19 cellular contexts compared by ENCODE assay signal in genomic region chr4:177687117-177687516, GRCh38.
A peak's percentile ranks its signal among the peaks of the same experiment; 100 is the strongest.
DNase-seq lines count a peak whose midpoint lies in the region; ATAC-seq, FAIRE-seq and TF ChIP-seq lines count a peak whose summit lies in the region.
"Had no signal": no experiment of that assay in that cellular context is flagged by ENCODE, and none has a peak within 500 bp of the region (broad histone marks: within the 10 kb centered on the region; RNA-seq: fewer than 3 reads in every experiment).

No MANE protein-coding gene starts in this region.

- TF ChIP-seq EP300 in HepG2 (IDR thresholded peaks at IDR 0.05; ENCODE audit: low read depth in 2 of 2, low read length in 2 of 2) (no peak), HepG2 (CRISPR knock-in tag; IDR thresholded peaks at IDR 0.05; ENCODE audit: borderline replicate concordance) (no peak)

- H3K79me2 ChIP-seq in HepG2 (ENCODE audit: insufficient read depth, low read length), result no peaks in the 10 kb centered on the region

- POLR2A ChIA-PET in HepG2 (lab: Yijun Ruan, JAX), result no interaction called here

- no peak overlapping the region for H2AFZ ChIP-seq in HepG2 (ENCODE audit: low read length)
- H2AFZ ChIP-seq: GM23248 had no signal

- no peak for TF ChIP-seq CTCF in liver (IDR thresholded peaks at IDR 0.05; ENCODE audit: low read depth, low read length, missing input control)
- TF ChIP-seq CTCF in HepG2 (CRISPR knock-in tag; IDR thresholded peaks at IDR 0.05), result no peak
- no peak for TF ChIP-seq CTCF in pancreas (IDR thresholded peaks at IDR 0.05)

- no peak for DNase-seq in HepG2 (ENCODE audit: low spot score)
- no peak for DNase-seq in left colon
- no peak for DNase-seq in pancreas
- DNase-seq in posterior vena cava (ENCODE audit: low spot score), result no peak
- no peak for DNase-seq in iPS-NIHi11 (ENCODE audit: low spot score)
- DNase-seq: AML-193; Caco-2; CD4-positive, alpha-beta T cell; GM23248 had no signal

- no peak overlapping the region for H3K27ac ChIP-seq in liver (ENCODE audit: low read depth in 1 of 2, low read length in 2 of 2)
- H3K27ac ChIP-seq in HepG2 (ENCODE audit: extremely low read length, insufficient read depth, low read length), result no peak overlapping the region
- H3K27ac ChIP-seq in pancreas, result no peak overlapping the region
- H3K27ac ChIP-seq: 22Rv1, A549, C4-2B, GM23248 had no signal

- peaks cover 2 to 8% (median 3%) of the 10 kb centered on the region in 4 donors for H3K4me1 ChIP-seq in liver (ENCODE audit: control insufficient read depth in 4 of 4, insufficient read depth in 4 of 4, low read length in 3 of 4)
- H3K4me1 ChIP-seq in HepG2 (ENCODE audit: insufficient read depth, low read length), result no peaks in the 10 kb centered on the region
- H3K4me1 ChIP-seq in pancreas, result no peaks in the 10 kb centered on the region
- H3K4me1 ChIP-seq: A549, Caco-2, HAP-1 had no signal

- TF ChIP-seq RAD21 in liver (IDR thresholded peaks at IDR 0.05) (peak; percentile 35 to 40), HepG2 (CRISPR knock-in tag; IDR thresholded peaks at IDR 0.05) (no peak)

- no TSS peak for BruUV-seq in HepG2 (replicated peaks; lab: Mats Ljungman, UMichigan)

- in situ Hi-C loops in HepG2 (cut with HindIII; ENCODE audit: extremely low pct_ligation_motif_present, low pct_unique_long_range_greater_than_20kb), result no loop called here

- H3K36me3 ChIP-seq in liver (ENCODE audit: control insufficient read depth in 4 of 4, insufficient read depth in 3 of 4, low read depth in 1 of 4, low read length in 3 of 4) (no peaks in the 10 kb centered on the region), HepG2 (replicated peaks in 1 of 2; ENCODE audit: control insufficient read depth in 1 of 2, insufficient read depth in 2 of 2, low read length in 2 of 2) (no peaks in the 10 kb centered on the region), pancreas (no peaks in the 10 kb centered on the region)
- H3K36me3 ChIP-seq: HAP-1 had no signal

- CTCF ChIA-PET in HepG2 (lab: Yijun Ruan, JAX; ENCODE audit: low intra/inter-chr PET ratio, low total read pairs), result no interaction called here

- H4K20me1 ChIP-seq in HepG2 (ENCODE audit: insufficient read depth, low read length), result no peaks in the 10 kb centered on the region

- ATAC-seq in HepG2, result no peak
- ATAC-seq in left colon, result peak; percentile 100
- ATAC-seq in pancreas, result peak in 1 of 4 donors; percentile 32
- ATAC-seq in GM18505 (IDR thresholded peaks at IDR 0.05; ENCODE audit: unreplicated experiment), result no peak
- ATAC-seq: A549 had no signal

- TF ChIP-seq POLR2A in HepG2 (IDR thresholded peaks at IDR 0.05; ENCODE audit: insufficient read depth in 1 of 2, low read depth in 2 of 2, low read length in 2 of 2), result no peak
- TF ChIP-seq POLR2A in GM18505 (IDR thresholded peaks at IDR 0.05; ENCODE audit: borderline replicate concordance, extremely low read depth, insufficient read depth, insufficient read length), result no peak

- H3K27me3 ChIP-seq in liver (ENCODE audit: control insufficient read depth in 4 of 4, insufficient read depth in 4 of 4, low read length in 3 of 4) (no peaks in the 10 kb centered on the region), HepG2 (ENCODE audit: control insufficient read depth in 1 of 2, insufficient read depth in 2 of 2, low read length in 2 of 2) (no peaks in the 10 kb centered on the region), pancreas (no peaks in the 10 kb centered on the region)

- FAIRE-seq in HepG2 (lab: Jason Lieb, UNC) (no peak), pancreas (lab: Jason Lieb, UNC) (peak; percentile 75)
- FAIRE-seq: A549, D721Med, G401.6, GM12891, GM18507 had no signal

- H3K9ac ChIP-seq in liver (ENCODE audit: low read depth in 1 of 2, low read length in 2 of 2), result no peak overlapping the region
- H3K9ac ChIP-seq in HepG2 (ENCODE audit: insufficient read depth, low read depth, low read length), result no peak overlapping the region
- H3K9ac ChIP-seq: GM23248 had no signal

- no peak overlapping the region for H3K4me2 ChIP-seq in HepG2 (ENCODE audit: low read depth, low read length)
- H3K4me2 ChIP-seq: A549 had no signal

- intact Hi-C loops in HepG2 (cut with micrococcal nuclease; ENCODE audit: unreplicated experiment) (no loop called here), left colon (cut with DNase I, micrococcal nuclease) (no loop called here), pancreas (cut with DNase I) (no loop called here), posterior vena cava (cut with DNase I) (loop anchor here in 1 of 2 donors (10.0 kb wide), 1 partner anchor 572 kb away; no protein-coding TSS in a partner anchor)

- no peak overlapping the region for H3K4me3 ChIP-seq in liver (ENCODE audit: low read depth in 1 of 3, low read length in 3 of 3)
- H3K4me3 ChIP-seq in HepG2 (replicated peaks in 1 of 3; ENCODE audit: insufficient read depth in 1 of 3, low read depth in 2 of 3, low read length in 3 of 3), result no peak overlapping the region
- H3K4me3 ChIP-seq in pancreas, result no peak overlapping the region
- H3K4me3 ChIP-seq: A549, GM23248, HAP-1 had no signal

- H3K9me3 ChIP-seq in liver (ENCODE audit: control insufficient read depth in 4 of 4, low read length in 3 of 4) (no peaks in the 10 kb centered on the region), HepG2 (ENCODE audit: low read length) (no peaks in the 10 kb centered on the region), pancreas (no peaks in the 10 kb centered on the region)
- H3K9me3 ChIP-seq: A549, Caco-2, HAP-1 had no signal

TF ChIP-seq in liver, 16 proteins besides CTCF, POLR2A, EP300 and RAD21 (continues in another document):
- TF ChIP-seq EGR1 (IDR thresholded peaks at IDR 0.05; ENCODE audit: low read depth in 2 of 2) (peak in 1 of 2 donors; percentile 79), FOXA2 (IDR thresholded peaks at IDR 0.05) (peak; percentile 81), SP1 (IDR thresholded peaks at IDR 0.05) (peak; percentile 71), TAF1 (conservative IDR thresholded peaks at IDR 0.05) (no peak), GABPA (IDR thresholded peaks at IDR 0.05 in 1 of 2, conservative IDR thresholded peaks at IDR 0.05 in 1 of 2) (no peak), HNF4A (conservative IDR thresholded peaks at IDR 0.05) (peak; percentile 89 to 91), YY1 (IDR thresholded peaks at IDR 0.05) (peak; percentile 51), RXRA (IDR thresholded peaks at IDR 0.05) (peak; percentile 26 to 63), NR2F2 (IDR thresholded peaks at IDR 0.05) (no peak), HNF4G (IDR thresholded peaks at IDR 0.05) (peak; percentile 68), ATF3 (IDR thresholded peaks at IDR 0.05) (peak; percentile 26), MAX (IDR thresholded peaks at IDR 0.05) (peak; percentile 20), FOXA1 (IDR thresholded peaks at IDR 0.05) (peak; percentile 52)

TF ChIP-seq in HepG2, 621 proteins besides CTCF, POLR2A, EP300 and RAD21 (continues in another document):
- TF ChIP-seq, protein P1, sequence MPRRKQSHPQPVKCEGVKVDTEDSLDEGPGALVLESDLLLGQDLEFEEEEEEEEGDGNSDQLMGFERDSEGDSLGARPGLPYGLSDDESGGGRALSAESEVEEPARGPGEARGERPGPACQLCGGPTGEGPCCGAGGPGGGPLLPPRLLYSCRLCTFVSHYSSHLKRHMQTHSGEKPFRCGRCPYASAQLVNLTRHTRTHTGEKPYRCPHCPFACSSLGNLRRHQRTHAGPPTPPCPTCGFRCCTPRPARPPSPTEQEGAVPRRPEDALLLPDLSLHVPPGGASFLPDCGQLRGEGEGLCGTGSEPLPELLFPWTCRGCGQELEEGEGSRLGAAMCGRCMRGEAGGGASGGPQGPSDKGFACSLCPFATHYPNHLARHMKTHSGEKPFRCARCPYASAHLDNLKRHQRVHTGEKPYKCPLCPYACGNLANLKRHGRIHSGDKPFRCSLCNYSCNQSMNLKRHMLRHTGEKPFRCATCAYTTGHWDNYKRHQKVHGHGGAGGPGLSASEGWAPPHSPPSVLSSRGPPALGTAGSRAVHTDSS (CRISPR knock-in tag; conservative IDR thresholded peaks at IDR 0.05), result no peak
- TF ChIP-seq SMC3 (IDR thresholded peaks at IDR 0.05; ENCODE audit: low read length) (no peak), ZNF878 (CRISPR knock-in tag; IDR thresholded peaks at IDR 0.05) (no peak), PAX8 (CRISPR knock-in tag; IDR thresholded peaks at IDR 0.05; ENCODE audit: borderline replicate concordance) (no peak), FOXC1 (CRISPR knock-in tag; IDR thresholded peaks at IDR 0.05; ENCODE audit: borderline replicate concordance) (no peak)
- TF ChIP-seq, protein P2, sequence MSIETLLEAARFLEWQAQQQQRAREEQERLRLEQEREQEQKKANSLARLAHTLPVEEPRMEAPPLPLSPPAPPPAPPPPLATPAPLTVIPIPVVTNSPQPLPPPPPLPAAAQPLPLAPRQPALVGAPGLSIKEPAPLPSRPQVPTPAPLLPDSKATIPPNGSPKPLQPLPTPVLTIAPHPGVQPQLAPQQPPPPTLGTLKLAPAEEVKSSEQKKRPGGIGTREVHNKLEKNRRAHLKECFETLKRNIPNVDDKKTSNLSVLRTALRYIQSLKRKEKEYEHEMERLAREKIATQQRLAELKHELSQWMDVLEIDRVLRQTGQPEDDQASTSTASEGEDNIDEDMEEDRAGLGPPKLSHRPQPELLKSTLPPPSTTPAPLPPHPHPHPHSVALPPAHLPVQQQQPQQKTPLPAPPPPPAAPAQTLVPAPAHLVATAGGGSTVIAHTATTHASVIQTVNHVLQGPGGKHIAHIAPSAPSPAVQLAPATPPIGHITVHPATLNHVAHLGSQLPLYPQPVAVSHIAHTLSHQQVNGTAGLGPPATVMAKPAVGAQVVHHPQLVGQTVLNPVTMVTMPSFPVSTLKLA (IDR thresholded peaks at IDR 0.05), result no peak
- TF ChIP-seq, protein P3, sequence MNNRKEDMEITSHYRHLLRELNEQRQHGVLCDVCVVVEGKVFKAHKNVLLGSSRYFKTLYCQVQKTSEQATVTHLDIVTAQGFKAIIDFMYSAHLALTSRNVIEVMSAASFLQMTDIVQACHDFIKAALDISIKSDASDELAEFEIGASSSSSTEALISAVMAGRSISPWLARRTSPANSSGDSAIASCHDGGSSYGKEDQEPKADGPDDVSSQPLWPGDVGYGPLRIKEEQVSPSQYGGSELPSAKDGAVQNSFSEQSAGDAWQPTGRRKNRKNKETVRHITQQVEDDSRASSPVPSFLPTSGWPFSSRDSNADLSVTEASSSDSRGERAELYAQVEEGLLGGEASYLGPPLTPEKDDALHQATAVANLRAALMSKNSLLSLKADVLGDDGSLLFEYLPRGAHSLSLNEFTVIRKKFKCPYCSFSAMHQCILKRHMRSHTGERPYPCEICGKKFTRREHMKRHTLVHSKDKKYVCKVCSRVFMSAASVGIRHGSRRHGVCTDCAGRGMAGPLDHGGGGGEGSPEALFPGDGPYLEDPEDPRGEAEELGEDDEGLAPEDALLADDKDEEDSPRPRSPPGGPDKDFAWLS (CRISPR knock-in tag; IDR thresholded peaks at IDR 0.05; ENCODE audit: borderline replicate concordance), result no peak
